Comparison of ENCODE assay signal across 9 cellular contexts in the genomic region with DNA sequence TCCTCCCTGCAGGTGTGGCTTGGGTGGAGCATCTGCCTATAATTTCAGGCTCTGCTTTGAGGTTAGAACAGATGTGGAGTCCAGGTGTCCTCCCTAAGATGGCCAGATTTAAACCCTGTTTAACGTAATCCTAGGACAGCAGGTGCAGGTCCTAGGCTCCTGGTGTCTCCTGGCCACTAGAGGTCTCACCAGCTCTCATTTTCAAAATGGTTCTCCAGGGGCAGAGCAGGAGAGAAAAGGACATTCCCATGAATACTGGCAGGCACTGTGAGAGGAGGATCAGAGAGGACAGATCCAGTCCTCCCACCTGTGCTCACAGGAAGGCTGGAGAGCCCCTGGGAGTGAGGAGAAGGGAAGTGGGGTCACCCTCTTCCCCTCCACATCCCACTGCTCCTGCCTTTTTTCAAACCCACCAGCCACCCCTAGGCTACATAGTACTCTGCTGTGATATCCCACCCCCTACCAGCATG.
DNase-seq lines count a peak whose midpoint lies in the region; ATAC-seq and TF ChIP-seq lines count a peak whose summit lies in the region.
"Had no signal": no experiment of that assay in that cellular context is flagged by ENCODE, and none has a peak within 500 bp of the region (broad histone marks: within the 10 kb centered on the region; RNA-seq: fewer than 3 reads in every experiment).

No MANE protein-coding gene starts in this region.

- ATAC-seq in Right ventricle myocardium superior (ENCODE audit: poor library complexity): peak; percentile 87
- ATAC-seq in HG03095 (IDR thresholded peaks at IDR 0.05; ENCODE audit: unreplicated experiment): no peak
- ATAC-seq in GM21723 (IDR thresholded peaks at IDR 0.05; ENCODE audit: unreplicated experiment): no peak

- DNase-seq in A172 (ENCODE audit: low spot score): peak; percentile 49
- DNase-seq in NCI-H2029 (lab: John Stamatoyannopoulos, UW): peak; percentile 68
- no peak for DNase-seq in Right ventricle myocardium superior
- DNase-seq in retina: peak; percentile 75
- DNase-seq: activated naive CD8-positive, alpha-beta T cell treated with anti-CD3 and anti-CD28 coated beads, Interleukin-2, amount 10 ng/mL, durations not matched to agents 7 days and 5 days had no signal

- no peak overlapping the region for H3K27ac ChIP-seq in VCaP

- peak; percentile 74 for TF ChIP-seq CTCF in GM12873 (IDR thresholded peaks at IDR 0.05; ENCODE audit: insufficient read depth, low read depth, low read length, missing control alignments)
- TF ChIP-seq CTCF in VCaP (conservative IDR thresholded peaks at IDR 0.05): peak; percentile 88

- intact Hi-C loops in Right ventricle myocardium superior (cut with DNase I): loop anchor here (2.0 to 5.0 kb wide), 2 partner anchors 311 to 416 kb away; no protein-coding TSS in a partner anchor
